In the genomic region with DNA sequence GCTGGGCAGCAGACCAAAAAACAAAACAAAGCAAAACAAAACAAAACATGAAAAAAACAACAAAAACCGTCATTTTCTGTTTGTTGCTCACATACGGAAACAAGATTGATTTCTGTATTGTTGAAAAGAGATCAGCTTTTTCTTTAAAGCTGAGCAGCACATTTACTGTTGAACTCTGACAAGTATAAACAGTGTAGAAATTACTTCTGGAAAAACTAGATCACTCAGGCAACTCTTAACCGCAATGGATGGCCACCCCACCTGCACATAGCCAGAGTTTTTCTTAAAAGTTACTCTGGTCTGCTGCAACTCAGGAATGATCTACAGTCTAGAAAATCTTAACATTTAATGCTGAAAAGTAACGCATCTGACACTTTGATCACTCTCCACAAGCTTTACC, we compare ENCODE assay signal across 24 cellular contexts.
"Had no signal": no experiment of that assay in that cellular context is flagged by ENCODE, and none has a peak within 500 bp of the region (broad histone marks: within the 10 kb centered on the region; RNA-seq: fewer than 3 reads in every experiment).

No MANE protein-coding gene starts in this region.

- DNase-seq: effector CD8-positive, alpha-beta T cell; endodermal cell; immature natural killer cell; islet precursor cell; natural killer cell; occipital lobe; pancreas; stimulated activated CD4-positive, alpha-beta T cell treated with anti-CD3 and anti-CD28 coated beads, Interleukin-12 subunit alpha, Interleukin-12 subunit beta, amount 100 ng/mL, for 4 hours; stimulated activated CD4-positive, alpha-beta T cell treated with anti-CD3 and anti-CD28 coated beads, Interleukin-1b, Interleukin-23, amount 100 ng/mL, for 48 hours; stimulated activated CD4-positive, alpha-beta T cell treated with anti-CD3 and anti-CD28 coated beads, Interleukin-4, amount 100 ng/mL, for 1 hour; stimulated activated CD8-positive, alpha-beta memory T cell treated with anti-CD3 and anti-CD28 coated beads, Interleukin-4, amount 100 ng/mL, for 48 hours; stimulated activated naive CD4-positive, alpha-beta T cell; stimulated activated naive CD8-positive, alpha-beta T cell treated with anti-CD3 and anti-CD28 coated beads, Interleukin-15, amount 100 ng/mL, for 72 hours; upper lobe of left lung had no signal

- H3K36me3 Mint-ChIP-seq: immature natural killer cell, memory B cell, natural killer cell had no signal

- ATAC-seq: natural killer cell; sciatic nerve; stimulated activated naive CD8-positive, alpha-beta T cell treated with anti-CD3 and anti-CD28 coated beads, Interleukin-15, amount 100 ng/mL, for 72 hours had no signal

- H3K4me2 ChIP-seq: smooth muscle cell had no signal

- H3K9me3 Mint-ChIP-seq: endodermal cell; memory B cell; natural killer cell; stimulated activated naive CD8-positive, alpha-beta T cell treated with anti-CD3 and anti-CD28 coated beads, Interleukin-15, amount 100 ng/mL, for 72 hours had no signal

- FAIRE-seq: colon, frontal cortex, pancreas, urothelium cell line had no signal

- H3K4me1 Mint-ChIP-seq: immature natural killer cell; memory B cell; natural killer cell; stimulated activated naive CD8-positive, alpha-beta T cell treated with anti-CD3 and anti-CD28 coated beads, Interleukin-15, amount 100 ng/mL, for 72 hours had no signal

- H3K27ac Mint-ChIP-seq: endodermal cell; immature natural killer cell; memory B cell; natural killer cell; stimulated activated naive CD8-positive, alpha-beta T cell treated with anti-CD3 and anti-CD28 coated beads, Interleukin-15, amount 100 ng/mL, for 72 hours had no signal

- H3K9me3 ChIP-seq: pancreas, prostate gland, right atrium auricular region, thyroid gland, upper lobe of left lung had no signal

- H3K4me3 ChIP-seq: lung, pancreas, prostate gland, right atrium auricular region, smooth muscle cell, thyroid gland, upper lobe of left lung had no signal

- H3K27me3 ChIP-seq: pancreas, right atrium auricular region, thyroid gland, upper lobe of left lung had no signal

- H3K27ac ChIP-seq: pancreas, prostate gland, right atrium auricular region, thyroid gland, upper lobe of left lung had no signal

- H3K4me3 Mint-ChIP-seq: endodermal cell; immature natural killer cell; memory B cell; natural killer cell; stimulated activated naive CD8-positive, alpha-beta T cell treated with anti-CD3 and anti-CD28 coated beads, Interleukin-15, amount 100 ng/mL, for 72 hours had no signal

- H3K4me1 ChIP-seq: prostate gland, thyroid gland, upper lobe of left lung had no signal

- H3K36me3 ChIP-seq: pancreas, prostate gland, right atrium auricular region, thyroid gland, upper lobe of left lung had no signal
